Comparison of ENCODE assay signal across 8 cellular contexts in the genomic region with DNA sequence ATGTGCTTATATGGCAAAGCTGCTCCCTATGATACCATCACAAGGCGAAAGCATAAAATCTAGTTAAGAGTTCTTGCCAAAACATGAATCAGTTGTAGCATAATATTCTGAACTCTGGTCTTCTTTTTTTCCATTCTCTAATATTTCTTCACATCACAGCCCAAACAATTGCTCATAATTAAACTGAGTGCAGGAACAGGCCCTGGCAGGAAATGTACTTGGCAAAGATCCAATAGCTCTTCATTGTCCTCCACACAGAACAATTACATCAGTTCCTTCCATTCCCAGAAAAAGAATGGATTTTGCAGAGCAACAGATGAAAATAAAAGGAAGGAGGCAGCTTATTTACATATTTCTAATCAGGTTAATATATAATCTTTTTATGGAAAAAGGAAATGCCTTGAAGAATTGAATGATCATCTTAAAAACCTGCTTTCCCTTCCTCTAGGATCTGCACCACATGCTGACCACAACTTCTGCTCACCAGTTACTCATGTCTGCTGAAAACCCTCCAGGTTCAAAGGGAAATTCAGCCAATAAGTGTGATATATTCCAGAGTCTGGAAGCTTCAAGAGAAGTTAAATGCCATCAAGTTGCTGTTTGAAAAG.
DNase-seq lines count a peak whose midpoint lies in the region; ATAC-seq and TF ChIP-seq lines count a peak whose summit lies in the region.

No MANE protein-coding gene starts in this region.

- intact Hi-C loops in Right ventricle myocardium inferior (cut with DNase I), result loop anchor here (2.0 kb wide), 1 partner anchor 80 kb away; no protein-coding TSS in a partner anchor
- intact Hi-C loops in cardiac septum (cut with DNase I), result loop anchor here (10.0 kb wide), 1 partner anchor 324 kb away; no protein-coding TSS in a partner anchor

- H3K9me3 Mint-ChIP-seq in chondrocyte (ENCODE audit: low read depth), result no peaks in the 10 kb centered on the region
- no peaks in the 10 kb centered on the region for H3K9me3 Mint-ChIP-seq in memory B cell

- H3K36me3 Mint-ChIP-seq in chondrocyte (ENCODE audit: low read depth), result no peaks in the 10 kb centered on the region
- no peaks in the 10 kb centered on the region for H3K36me3 Mint-ChIP-seq in memory B cell

- H3K4me3 Mint-ChIP-seq in chondrocyte (ENCODE audit: unreplicated experiment) (peak overlapping the region; percentile 60), memory B cell (no peak overlapping the region)

- no peaks in the 10 kb centered on the region for H3K27me3 Mint-ChIP-seq in chondrocyte (ENCODE audit: low read depth)
- no peaks in the 10 kb centered on the region for H3K27me3 Mint-ChIP-seq in memory B cell

- ATAC-seq in Right ventricle myocardium inferior, result peak; percentile 58
- ATAC-seq in HG03342 (IDR thresholded peaks at IDR 0.05; ENCODE audit: unreplicated experiment), result peak; percentile 94
- ATAC-seq in memory B cell (ENCODE audit: low read depth), result peak; percentile 73
- ATAC-seq in HG02642 (IDR thresholded peaks at IDR 0.05; ENCODE audit: poor library complexity, unreplicated experiment), result no peak

- DNase-seq in Right ventricle myocardium inferior (ENCODE audit: missing footprints), result no peak
- DNase-seq in cardiac septum (ENCODE audit: low spot score), result no peak
- peak; percentile 99 for DNase-seq in NCI-H510A treated with DMSO at 0.1 percent for 48 hours (lab: John Stamatoyannopoulos, UW)
- DNase-seq in chondrocyte (ENCODE audit: low spot score), result no peak
- no peak for DNase-seq in memory B cell (ENCODE audit: low spot score in 2 of 2)
- DNase-seq in activated CD8-positive, alpha-beta memory T cell treated with anti-CD3 and anti-CD28 coated beads, Interleukin-2, amount 50 U/mL, for 48 hours, result no peak

- H3K4me1 Mint-ChIP-seq in chondrocyte (ENCODE audit: low read depth) (peaks cover 57% of the 10 kb centered on the region), memory B cell (peaks cover 12% of the 10 kb centered on the region)

- TF ChIP-seq CTCF in chondrocyte (IDR thresholded peaks at IDR 0.05), result no peak

- H3K27ac Mint-ChIP-seq in chondrocyte (ENCODE audit: unreplicated experiment) (peak overlapping the region; percentile 94), memory B cell (no peak overlapping the region)
